Comparison of ENCODE assay signal across 16 cellular contexts in genomic region chr13:98297043-98297442, GRCh38.
"Had no signal": no experiment of that assay in that cellular context is flagged by ENCODE, and none has a peak within 500 bp of the region (broad histone marks: within the 10 kb centered on the region; RNA-seq: fewer than 3 reads in every experiment).

No MANE protein-coding gene starts in this region.

- H3K9me3 Mint-ChIP-seq: activated naive CD8-positive, alpha-beta T cell treated with anti-CD3 and anti-CD28 coated beads for 36 hours; effector memory CD8-positive, alpha-beta T cell had no signal

- DNase-seq: activated CD8-positive, alpha-beta memory T cell treated with anti-CD3 and anti-CD28 coated beads, Interleukin-2, amount 10 ng/mL, durations not matched to agents 7 days and 5 days; activated gamma-delta T cell; activated naive CD8-positive, alpha-beta T cell treated with anti-CD3 and anti-CD28 coated beads for 36 hours; activated T-cell treated with anti-CD3 and anti-CD28 coated beads, Interleukin-2, amount 50 U/mL, for 48 hours; brain microvascular endothelial cell; effector memory CD8-positive, alpha-beta T cell; kidney; left ventricle myocardium superior; mesendoderm; retina; stimulated activated CD4-positive, alpha-beta T cell treated with anti-CD3 and anti-CD28 coated beads, Interleukin-4, amount 100 ng/mL, for 4 hours; tibial artery had no signal

- H3K36me3 Mint-ChIP-seq: activated CD8-positive, alpha-beta memory T cell treated with anti-CD3 and anti-CD28 coated beads, Interleukin-2, amount 10 ng/mL, durations not matched to agents 7 days and 5 days; activated naive CD8-positive, alpha-beta T cell treated with anti-CD3 and anti-CD28 coated beads for 36 hours had no signal

- H3K4me1 Mint-ChIP-seq: activated CD8-positive, alpha-beta memory T cell treated with anti-CD3 and anti-CD28 coated beads, Interleukin-2, amount 10 ng/mL, durations not matched to agents 7 days and 5 days; activated naive CD8-positive, alpha-beta T cell treated with anti-CD3 and anti-CD28 coated beads for 36 hours had no signal

- H3K27ac ChIP-seq: brain microvascular endothelial cell, epithelial cell of prostate, gastroesophageal sphincter, parathyroid adenoma, skin epidermis, tibial artery had no signal

- H3K27me3 ChIP-seq: brain microvascular endothelial cell, gastroesophageal sphincter, tibial artery had no signal

- H3K27ac Mint-ChIP-seq: activated CD8-positive, alpha-beta memory T cell treated with anti-CD3 and anti-CD28 coated beads, Interleukin-2, amount 10 ng/mL, durations not matched to agents 7 days and 5 days; activated naive CD8-positive, alpha-beta T cell treated with anti-CD3 and anti-CD28 coated beads for 36 hours; effector memory CD8-positive, alpha-beta T cell had no signal

- H3K9me3 ChIP-seq: gastroesophageal sphincter, tibial artery had no signal

- H3K4me3 Mint-ChIP-seq: activated CD8-positive, alpha-beta memory T cell treated with anti-CD3 and anti-CD28 coated beads, Interleukin-2, amount 10 ng/mL, durations not matched to agents 7 days and 5 days; activated naive CD8-positive, alpha-beta T cell treated with anti-CD3 and anti-CD28 coated beads for 36 hours; effector memory CD8-positive, alpha-beta T cell had no signal

- H3K36me3 ChIP-seq: brain microvascular endothelial cell, gastroesophageal sphincter, tibial artery had no signal

- H3K4me3 ChIP-seq: gastroesophageal sphincter, skin epidermis, tibial artery had no signal

- H2AFZ ChIP-seq: parathyroid adenoma had no signal
